ENCODE assay signal across 14 cellular contexts in genomic region chr14:72741836-72742681, GRCh38.
DNase-seq lines count a peak whose midpoint lies in the region; ATAC-seq and TF ChIP-seq lines count a peak whose summit lies in the region.
"Had no signal": no experiment of that assay in that cellular context is flagged by ENCODE, and none has a peak within 500 bp of the region (broad histone marks: within the 10 kb centered on the region; RNA-seq: fewer than 3 reads in every experiment).

No MANE protein-coding gene starts in this region.

- H3K27me3 Mint-ChIP-seq in Caco-2 (ENCODE audit: insufficient read depth, unreplicated experiment) = peaks cover 9% of the 10 kb centered on the region
- no peaks in the 10 kb centered on the region for H3K27me3 Mint-ChIP-seq in activated T-helper 17 cell treated with anti-CD3 and anti-CD28 coated beads, Interleukin-2, amount 50 U/mL, for 72 hours
- H3K27me3 Mint-ChIP-seq: CD4-positive, alpha-beta memory T cell had no signal

- no peaks in the 10 kb centered on the region for H3K9me3 Mint-ChIP-seq in Caco-2 (ENCODE audit: unreplicated experiment)
- H3K9me3 Mint-ChIP-seq in activated T-helper 17 cell treated with anti-CD3 and anti-CD28 coated beads, Interleukin-2, amount 50 U/mL, for 72 hours = no peaks in the 10 kb centered on the region
- H3K9me3 Mint-ChIP-seq: activated naive CD8-positive, alpha-beta T cell treated with anti-CD3 and anti-CD28 coated beads, Interleukin-2, amount 10 ng/mL, durations not matched to agents 7 days and 5 days had no signal

- no peaks in the 10 kb centered on the region for H3K36me3 Mint-ChIP-seq in Caco-2 (ENCODE audit: insufficient read depth, unreplicated experiment)
- no peaks in the 10 kb centered on the region for H3K36me3 Mint-ChIP-seq in activated T-helper 17 cell treated with anti-CD3 and anti-CD28 coated beads, Interleukin-2, amount 50 U/mL, for 72 hours (ENCODE audit: low read depth)

- H3K4me1 Mint-ChIP-seq in Caco-2 (ENCODE audit: low read depth, unreplicated experiment) = no peaks in the 10 kb centered on the region
- no peaks in the 10 kb centered on the region for H3K4me1 Mint-ChIP-seq in activated T-helper 17 cell treated with anti-CD3 and anti-CD28 coated beads, Interleukin-2, amount 50 U/mL, for 72 hours
- H3K4me1 Mint-ChIP-seq: activated naive CD8-positive, alpha-beta T cell treated with anti-CD3 and anti-CD28 coated beads, Interleukin-2, amount 10 ng/mL, durations not matched to agents 7 days and 5 days; CD4-positive, alpha-beta memory T cell had no signal

- H3K27me3 ChIP-seq in Caco-2 (replicated peaks; ENCODE audit: control insufficient read depth, insufficient read depth, low read length) (no peaks in the 10 kb centered on the region), body of pancreas (no peaks in the 10 kb centered on the region)

- peak; percentile 74 for DNase-seq in cardiac septum (ENCODE audit: low spot score)
- no peak for DNase-seq in left ventricle myocardium superior
- peak; percentile 68 for DNase-seq in mesenteric fat pad (ENCODE audit: low spot score)
- DNase-seq in Caco-2 = no peak
- DNase-seq in body of pancreas = no peak
- DNase-seq: activated naive CD8-positive, alpha-beta T cell treated with anti-CD3 and anti-CD28 coated beads, Interleukin-2, amount 10 ng/mL, durations not matched to agents 7 days and 5 days; CD4-positive, alpha-beta memory T cell; kidney; NCI-H1436; NCI-H510A treated with DMSO at 0.1 percent for 48 hours had no signal

- no peak overlapping the region for H3K4me3 Mint-ChIP-seq in Caco-2 (ENCODE audit: unreplicated experiment)
- no peak overlapping the region for H3K4me3 Mint-ChIP-seq in activated T-helper 17 cell treated with anti-CD3 and anti-CD28 coated beads, Interleukin-2, amount 50 U/mL, for 72 hours
- H3K4me3 Mint-ChIP-seq: activated naive CD8-positive, alpha-beta T cell treated with anti-CD3 and anti-CD28 coated beads, Interleukin-2, amount 10 ng/mL, durations not matched to agents 7 days and 5 days; CD4-positive, alpha-beta memory T cell had no signal

- no peak for TF ChIP-seq CTCF in Caco-2 (IDR thresholded peaks at IDR 0.05; ENCODE audit: insufficient read depth in 1 of 2, low read depth in 1 of 2, low read length in 1 of 2, severe bottlenecking in 1 of 2, unreplicated experiment in 1 of 2)
- no peak for TF ChIP-seq CTCF in body of pancreas (IDR thresholded peaks at IDR 0.05)

- 84 to 87% methylated on average over 22 to 33 of the region's 33 CpGs for WGBS in body of pancreas, 2 donors

- POLR2A ChIA-PET in Caco-2 (lab: Charles Lee) = no interaction called here

- peak overlapping the region; percentile 61 for H3K27ac ChIP-seq in cingulate gyrus (ENCODE audit: low read depth, low read length)
- H3K27ac ChIP-seq in body of pancreas = no peak overlapping the region

- H3K4me1 ChIP-seq in Caco-2 = no peaks in the 10 kb centered on the region
- peaks cover 22% of the 10 kb centered on the region for H3K4me1 ChIP-seq in body of pancreas

- H3K27ac Mint-ChIP-seq in Caco-2 (ENCODE audit: unreplicated experiment) = no peak overlapping the region
- no peak overlapping the region for H3K27ac Mint-ChIP-seq in activated T-helper 17 cell treated with anti-CD3 and anti-CD28 coated beads, Interleukin-2, amount 50 U/mL, for 72 hours
- H3K27ac Mint-ChIP-seq: activated naive CD8-positive, alpha-beta T cell treated with anti-CD3 and anti-CD28 coated beads, Interleukin-2, amount 10 ng/mL, durations not matched to agents 7 days and 5 days; CD4-positive, alpha-beta memory T cell had no signal

- H3K4me3 ChIP-seq in Caco-2 (ENCODE audit: low read depth, low read length) (no peak overlapping the region), body of pancreas (no peak overlapping the region)

- no peak for ATAC-seq in left ventricle myocardium superior
- no peak for ATAC-seq in activated T-helper 17 cell treated with anti-CD3 and anti-CD28 coated beads, Interleukin-2, amount 50 U/mL, for 72 hours (replicated peaks)
- no peak for ATAC-seq in body of pancreas
- ATAC-seq in HG03439 (IDR thresholded peaks at IDR 0.05; ENCODE audit: unreplicated experiment) = no peak
- ATAC-seq: esophagus mucosa had no signal

- intact Hi-C loops in cardiac septum (cut with DNase I) = no loop called here
- intact Hi-C loops in left ventricle myocardium superior (cut with micrococcal nuclease) = no loop called here
- intact Hi-C loops in Caco-2 (cut with micrococcal nuclease; ENCODE audit: unreplicated experiment) = no loop called here
- intact Hi-C loops in body of pancreas (cut with DNase I) = no loop called here

- H3K36me3 ChIP-seq in Caco-2 (ENCODE audit: control insufficient read depth, insufficient read depth, low read length) (no peaks in the 10 kb centered on the region), body of pancreas (replicated peaks in 1 of 2; ENCODE audit: insufficient read depth in 1 of 2, low read depth in 2 of 2) (no peaks in the 10 kb centered on the region)

- CTCF ChIA-PET in Caco-2 (lab: Charles Lee) = no interaction called here

- H3K9me3 ChIP-seq in Caco-2 (no peaks in the 10 kb centered on the region), body of pancreas (no peaks in the 10 kb centered on the region)

- TF ChIP-seq POLR2A in body of pancreas (IDR thresholded peaks at IDR 0.05) = no peak

- no TSS peak for BruUV-seq in Caco-2 (replicated peaks; lab: Mats Ljungman, UMichigan)

Comparison
In these comparisons a context has a peak if more than half of its experiments do, and no peak if none do; other contexts are left out.
1. DNase-seq: peak in cardiac septum (single experiment) and mesenteric fat pad (single experiment); none in left ventricle myocardium superior (single experiment), Caco-2 (0 of 2) and body of pancreas (0 of 4).